In the genomic region with DNA sequence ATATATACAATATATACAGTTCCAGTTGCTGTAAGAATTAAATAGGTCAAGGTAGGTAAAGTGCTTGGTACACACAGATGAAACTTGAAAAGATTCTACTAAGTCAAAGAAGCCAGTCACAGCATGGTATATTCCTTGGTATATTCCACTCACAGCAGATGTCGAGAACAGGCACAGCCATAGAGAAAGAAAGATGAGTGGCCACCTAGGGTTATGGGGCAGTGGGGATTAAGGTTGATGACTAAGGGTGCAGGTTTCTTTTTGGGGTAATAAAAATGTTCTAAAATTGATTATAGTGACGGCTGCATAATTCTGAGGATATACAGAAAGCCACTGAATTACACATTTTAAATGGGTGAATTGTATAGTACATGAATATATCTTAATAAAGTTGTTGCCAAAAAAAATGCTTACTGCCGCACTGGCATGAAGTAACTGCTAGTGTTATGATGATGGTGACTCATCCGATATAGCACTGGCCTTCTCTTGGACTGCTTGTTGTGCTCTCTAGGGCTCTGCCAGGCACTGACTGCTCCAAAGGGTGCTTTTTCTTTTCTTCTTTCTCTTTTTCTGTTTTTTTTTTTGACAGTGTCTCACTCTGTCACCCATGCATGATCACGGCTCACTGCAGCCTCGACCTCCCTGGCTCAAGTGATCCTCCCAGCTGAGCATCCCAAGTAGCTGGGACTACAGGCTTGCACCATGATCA, we compare ENCODE assay signal across 11 cellular contexts.
DNase-seq lines count a peak whose midpoint lies in the region; ATAC-seq and FAIRE-seq lines count a peak whose summit lies in the region.
"Had no signal": no experiment of that assay in that cellular context is flagged by ENCODE, and none has a peak within 500 bp of the region (broad histone marks: within the 10 kb centered on the region; RNA-seq: fewer than 3 reads in every experiment).

No MANE protein-coding gene starts in this region.

- FAIRE-seq in urothelium cell line (lab: Jason Lieb, UNC), result no peak

- no peak for ATAC-seq in HG03095 (IDR thresholded peaks at IDR 0.05; ENCODE audit: unreplicated experiment)
- no peak for ATAC-seq in GM21526 (IDR thresholded peaks at IDR 0.05; ENCODE audit: low FRiP score, unreplicated experiment)
- ATAC-seq: heart left ventricle; stimulated activated memory B cell treated with anti-CD40 and anti-IgM and Interleukin-4, amounts not matched to agents 10 μg/mL and 1 μg/mL and 100 μg/mL, for 72 hours had no signal

- DNase-seq in DMS53 (lab: John Stamatoyannopoulos, UW) (peak; percentile 7), DMS53 treated with DMSO at 0.1 percent for 48 hours (lab: John Stamatoyannopoulos, UW; ENCODE audit: unreplicated experiment) (no peak), amniotic stem cell (lab: John Stamatoyannopoulos, UW) (peak; percentile 39), iris pigment epithelial cell (ENCODE audit: low read depth) (peak; percentile 96), urothelium cell line (ENCODE audit: low spot score) (peak; percentile 66), cortex of kidney (lab: John Stamatoyannopoulos, UW) (no peak)
- DNase-seq: heart left ventricle, NCI-H1436 had no signal

Comparison
In these comparisons a context has a peak if more than half of its experiments do, and no peak if none do; other contexts are left out.
1. DNase-seq: peak in DMS53 (single experiment), amniotic stem cell (single experiment), iris pigment epithelial cell (single experiment) and urothelium cell line (single experiment); none in DMS53 treated with DMSO at 0.1 percent for 48 hours (single experiment) and cortex of kidney (single experiment).